Comparison of ENCODE assay signal across 8 cellular contexts in the genomic region with DNA sequence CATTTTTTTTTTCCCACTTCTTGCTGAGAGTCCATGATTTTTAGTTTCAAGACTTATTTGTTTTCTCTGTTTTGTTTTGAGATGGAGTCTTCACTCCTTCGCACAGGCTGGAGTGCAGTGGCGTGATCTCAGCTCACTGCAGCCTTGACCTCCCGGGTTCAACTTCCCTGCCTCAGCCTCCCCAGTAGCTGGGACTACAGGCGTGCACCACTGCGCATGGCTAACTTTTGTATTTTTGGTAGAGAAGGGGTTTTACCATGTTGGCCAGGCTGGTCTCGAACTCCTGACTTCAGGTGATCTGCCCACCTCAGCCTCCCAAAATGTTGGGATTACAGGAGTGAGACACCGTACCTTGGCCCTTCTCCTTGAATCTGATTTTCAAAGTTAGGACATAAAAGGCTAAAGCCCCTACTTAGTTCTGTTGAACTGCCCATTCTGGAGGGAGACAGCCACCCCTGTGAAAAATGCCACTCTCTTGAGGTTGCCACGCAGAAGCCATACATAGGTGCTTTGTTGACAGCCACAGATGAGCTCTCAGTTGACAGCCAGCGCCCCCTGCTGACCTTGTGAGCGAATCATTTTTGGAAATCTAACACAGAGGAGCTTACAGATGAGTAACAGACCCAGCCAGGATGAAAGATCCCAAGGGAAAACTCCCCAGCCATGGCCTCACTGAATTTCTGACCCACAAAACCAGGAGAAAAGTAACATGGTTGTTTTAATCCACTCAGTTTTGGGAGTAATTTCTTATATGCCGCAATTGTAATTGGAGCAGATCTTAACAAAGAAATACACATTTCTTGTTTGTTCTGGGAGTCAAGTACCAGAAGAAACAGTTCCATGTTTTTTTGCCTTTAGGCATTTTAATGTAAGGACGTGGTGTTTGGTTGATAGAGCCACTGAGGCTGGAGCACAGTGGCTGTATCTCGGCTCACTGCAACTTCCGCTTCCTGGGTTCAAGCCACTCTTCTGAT. TPM values are rescaled to one million over a fixed set of nuclear protein-coding genes. Genes with fewer than 3 reads are reported as not detected.
A peak's percentile ranks its signal among the peaks of the same experiment; 100 is the strongest.
DNase-seq lines count a peak whose midpoint lies in the region; ATAC-seq lines count a peak whose summit lies in the region.

No MANE protein-coding gene starts in this region.

- intact Hi-C loops in left cardiac atrium (cut with DNase I) = loop anchor here in 1 of 2 donors (2.0 to 5.0 kb wide), 2 partner anchors 67 to 79 kb away; partner anchors contain the start of genes IST1 and ZNF821

- H3K36me3 ChIP-seq in HAP-1 (replicated peaks) (no peaks in the 10 kb centered on the region), adipocyte (ENCODE audit: control insufficient read depth, insufficient read depth, low read length, severe bottlenecking) (no peaks in the 10 kb centered on the region)

- peak; percentile 95 to 96 for ATAC-seq in left cardiac atrium
- ATAC-seq in HG03108 (IDR thresholded peaks at IDR 0.05; ENCODE audit: unreplicated experiment) = no peak

- H3K4me1 ChIP-seq in HAP-1 (no peaks in the 10 kb centered on the region), adipocyte (ENCODE audit: control insufficient read depth, insufficient read depth, low read length) (peaks cover 5% of the 10 kb centered on the region)

- H3K9ac ChIP-seq in adipocyte (ENCODE audit: low read length) = peak overlapping the region; percentile 52

- in situ Hi-C loops in HAP-1 (cut with MboI; ENCODE audit: low sequenced_read_pairs) = no loop called here

- H3K4me3 ChIP-seq in HAP-1 = no peak overlapping the region
- H3K4me3 ChIP-seq in adipocyte (ENCODE audit: low read length) = no peak overlapping the region

- peak; percentile 84 for DNase-seq in EL
- DNase-seq in HAP-1 (ENCODE audit: low spot score in 2 of 2) = peak; percentile 72 to 91
- peak; percentile 66 to 87 (median 70) for DNase-seq in NCI-H1417 (lab: John Stamatoyannopoulos, UW)
- peak; percentile 84 for DNase-seq in SW480 (ENCODE audit: low spot score)
- peak; percentile 97 for DNase-seq in adipocyte (ENCODE audit: low read depth)
- DNase-seq in left cardiac atrium = peak; percentile 84
- DNase-seq in renal cortical epithelial cell (ENCODE audit: low read depth) = peak; percentile 77

- peaks cover 2% of the 10 kb centered on the region; the same call in 1 of the 2 replicates for H3K27me3 ChIP-seq in HAP-1 (ENCODE audit: low read depth)
- H3K27me3 ChIP-seq in adipocyte (replicated peaks; ENCODE audit: control insufficient read depth, insufficient read depth, low read length) = no peaks in the 10 kb centered on the region

- H3K9me3 ChIP-seq in HAP-1 = no peaks in the 10 kb centered on the region
- H3K9me3 ChIP-seq in adipocyte (ENCODE audit: control insufficient read depth, low read length) = peaks cover 4% of the 10 kb centered on the region

RNA-seq across cellular contexts. Expression of gene PKD1L3, which starts 38.8 kb away (rescaled TPM):
- under 1 TPM; 0.71 to 0.91 TPM for total RNA-seq in left cardiac atrium
- under 0.01 TPM in 1 of 2 replicates, not detected in the other for total RNA-seq in renal cortical epithelial cell

RNA-seq across cellular contexts. Expression of gene DHODH, which starts 47.2 kb away (rescaled TPM):
- 10 to 100 TPM; 34.5 to 44.3 TPM for total RNA-seq in left cardiac atrium
- 4.0 and 4.2 TPM in 2 replicates for total RNA-seq in renal cortical epithelial cell
